Comparison of ENCODE assay signal across 12 cellular contexts in the genomic region with DNA sequence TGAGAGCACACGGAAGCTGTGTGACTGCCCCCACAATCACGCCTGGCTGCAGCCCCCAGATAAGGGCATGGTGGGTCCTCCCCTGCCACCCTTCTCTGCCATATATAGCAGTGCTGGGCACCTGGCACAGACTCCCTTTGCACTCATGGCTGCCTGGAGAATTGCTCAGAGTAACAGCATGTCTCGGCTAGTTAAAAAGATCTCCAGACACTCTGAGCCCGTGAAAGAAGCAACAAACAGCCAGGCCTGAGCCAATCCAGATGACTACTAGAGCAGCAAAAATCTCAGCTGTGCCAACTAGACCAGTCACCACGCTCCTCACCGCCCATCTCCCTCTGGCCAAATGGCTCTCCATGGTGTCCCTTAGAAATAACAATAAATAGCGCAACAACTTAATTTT.
A peak's percentile ranks its signal among the peaks of the same experiment; 100 is the strongest.
DNase-seq lines count a peak whose midpoint lies in the region; ATAC-seq and TF ChIP-seq lines count a peak whose summit lies in the region.
"Had no signal": no experiment of that assay in that cellular context is flagged by ENCODE, and none has a peak within 500 bp of the region (broad histone marks: within the 10 kb centered on the region; RNA-seq: fewer than 3 reads in every experiment).

No MANE protein-coding gene starts in this region.

- WGBS in heart right ventricle, 2 donors, result 48 to 64% methylated on average over 7 of the region's 7 CpGs
- 86 to 92% methylated on average over 7 of the region's 7 CpGs for whole genome bisulfite sequencing in sigmoid colon, 2 donors

- H3K27ac Mint-ChIP-seq in stimulated activated effector memory CD8-positive, alpha-beta T cell treated with anti-CD3 and anti-CD28 coated beads, Interleukin-12 subunit alpha, Interleukin-12 subunit beta, amount 100 ng/mL, for 72 hours, result no peak overlapping the region

- peak; percentile 59 to 90 (median 76) for TF ChIP-seq EP300 in sigmoid colon (IDR thresholded peaks at IDR 0.05)

- peaks cover 0 to 6% of the 10 kb centered on the region in 2 donors for H3K4me1 ChIP-seq in breast epithelium
- peaks cover 8 to 41% (median 27%) of the 10 kb centered on the region in 9 donors for H3K4me1 ChIP-seq in heart right ventricle
- peaks cover 0 to 96% (median 71%) of the 10 kb centered on the region in 4 donors for H3K4me1 ChIP-seq in sigmoid colon

- peak; percentile 70 to 96 (median 90) for ATAC-seq in heart right ventricle
- no peak for ATAC-seq in HG03442 (IDR thresholded peaks at IDR 0.05; ENCODE audit: unreplicated experiment)
- ATAC-seq in stimulated activated effector memory CD8-positive, alpha-beta T cell treated with anti-CD3 and anti-CD28 coated beads, Interleukin-12 subunit alpha, Interleukin-12 subunit beta, amount 100 ng/mL, for 72 hours, result no peak
- no peak for ATAC-seq in GM19455 (IDR thresholded peaks at IDR 0.05; ENCODE audit: unreplicated experiment)
- ATAC-seq: HCT116 had no signal

- H3K36me3 ChIP-seq in breast epithelium, result no peaks in the 10 kb centered on the region
- H3K36me3 ChIP-seq in heart right ventricle, result no peaks in the 10 kb centered on the region
- H3K36me3 ChIP-seq in sigmoid colon, result no peaks in the 10 kb centered on the region

- intact Hi-C loops in breast epithelium (cut with DNase I; ENCODE audit: low total_unique reads), result no loop called here
- intact Hi-C loops in heart right ventricle (cut with DNase I), result loop anchor here in 1 of 10 donors (2.0 kb wide), 1 partner anchor 31 kb away; no protein-coding TSS in a partner anchor
- intact Hi-C loops in sigmoid colon (cut with DNase I), result loop anchor here (2.0 to 5.0 kb wide), 2 partner anchors 15 to 68 kb away; no protein-coding TSS in a partner anchor

- H3K9me3 ChIP-seq in breast epithelium (no peaks in the 10 kb centered on the region), heart right ventricle (no peaks in the 10 kb centered on the region), sigmoid colon (no peaks in the 10 kb centered on the region)
- H3K9me3 ChIP-seq: BLaER1 had no signal

- no peaks in the 10 kb centered on the region for H3K36me3 Mint-ChIP-seq in stimulated activated effector memory CD8-positive, alpha-beta T cell treated with anti-CD3 and anti-CD28 coated beads, Interleukin-12 subunit alpha, Interleukin-12 subunit beta, amount 100 ng/mL, for 72 hours

- TF ChIP-seq CTCF in breast epithelium (IDR thresholded peaks at IDR 0.05) (no peak), heart right ventricle (IDR thresholded peaks at IDR 0.05) (no peak), sigmoid colon (IDR thresholded peaks at IDR 0.05) (no peak)

- DNase-seq in GM04503 (ENCODE audit: low read depth), result peak; percentile 51
- peak in 1 of 2 donors; percentile 83 for DNase-seq in breast epithelium (ENCODE audit: low spot score in 2 of 2)
- DNase-seq in heart right ventricle, result peak; percentile 40 to 60
- DNase-seq in sigmoid colon, result peak; percentile 95
- no peak for DNase-seq in stimulated activated effector memory CD8-positive, alpha-beta T cell treated with anti-CD3 and anti-CD28 coated beads, Interleukin-12 subunit alpha, Interleukin-12 subunit beta, amount 100 ng/mL, for 72 hours (ENCODE audit: low spot score in 2 of 2)
- no peak for DNase-seq in SW480 (ENCODE audit: low spot score)
- DNase-seq: Karpas-422, SW 1271 had no signal

- H3K4me3 ChIP-seq in breast epithelium (peak overlapping the region in 1 of 3 donors; percentile 20), heart right ventricle (peak overlapping the region in 1 of 10 donors; percentile 18), sigmoid colon (peak overlapping the region in 2 of 4 donors; percentile 7 to 12)
- H3K4me3 ChIP-seq: BLaER1 had no signal

- TF ChIP-seq POLR2A in breast epithelium (IDR thresholded peaks at IDR 0.05) (no peak), sigmoid colon (IDR thresholded peaks at IDR 0.05) (no peak)

- H3K4me3 Mint-ChIP-seq in stimulated activated effector memory CD8-positive, alpha-beta T cell treated with anti-CD3 and anti-CD28 coated beads, Interleukin-12 subunit alpha, Interleukin-12 subunit beta, amount 100 ng/mL, for 72 hours, result no peak overlapping the region

- H3K27me3 ChIP-seq in breast epithelium (no peaks in the 10 kb centered on the region), heart right ventricle (no peaks in the 10 kb centered on the region), sigmoid colon (no peaks in the 10 kb centered on the region)
- H3K27me3 ChIP-seq: BLaER1 had no signal

- H3K4me1 Mint-ChIP-seq in stimulated activated effector memory CD8-positive, alpha-beta T cell treated with anti-CD3 and anti-CD28 coated beads, Interleukin-12 subunit alpha, Interleukin-12 subunit beta, amount 100 ng/mL, for 72 hours, result peaks cover 5% of the 10 kb centered on the region

- H3K27ac ChIP-seq in breast epithelium, result peak overlapping the region; percentile 67 to 68
- H3K27ac ChIP-seq in heart right ventricle, result peak overlapping the region; percentile 5 to 71 (median 46)
- peak overlapping the region; percentile 75 to 83 (median 80) for H3K27ac ChIP-seq in sigmoid colon
- H3K27ac ChIP-seq: BLaER1 had no signal

- no peaks in the 10 kb centered on the region for H3K9me3 Mint-ChIP-seq in stimulated activated effector memory CD8-positive, alpha-beta T cell treated with anti-CD3 and anti-CD28 coated beads, Interleukin-12 subunit alpha, Interleukin-12 subunit beta, amount 100 ng/mL, for 72 hours

Comparison
In these comparisons a context has a peak if more than half of its experiments do, and no peak if none do; other contexts are left out.
1. DNase-seq: peak in GM04503 (single experiment), heart right ventricle (2 of 2) and sigmoid colon (single experiment); none in stimulated activated effector memory CD8-positive, alpha-beta T cell treated with anti-CD3 and anti-CD28 coated beads, Interleukin-12 subunit alpha, Interleukin-12 subunit beta, amount 100 ng/mL, for 72 hours (0 of 2) and SW480 (single experiment).
2. ATAC-seq: peak in heart right ventricle (8 of 8); none in HG03442 (single experiment), stimulated activated effector memory CD8-positive, alpha-beta T cell treated with anti-CD3 and anti-CD28 coated beads, Interleukin-12 subunit alpha, Interleukin-12 subunit beta, amount 100 ng/mL, for 72 hours (single experiment) and GM19455 (single experiment).
3. Peak in every context shown above with its lines, with median percentiles within 50 percentile points of each other: H3K27ac ChIP-seq.